Comparison of ENCODE assay signal across 19 cellular contexts in the genomic region with DNA sequence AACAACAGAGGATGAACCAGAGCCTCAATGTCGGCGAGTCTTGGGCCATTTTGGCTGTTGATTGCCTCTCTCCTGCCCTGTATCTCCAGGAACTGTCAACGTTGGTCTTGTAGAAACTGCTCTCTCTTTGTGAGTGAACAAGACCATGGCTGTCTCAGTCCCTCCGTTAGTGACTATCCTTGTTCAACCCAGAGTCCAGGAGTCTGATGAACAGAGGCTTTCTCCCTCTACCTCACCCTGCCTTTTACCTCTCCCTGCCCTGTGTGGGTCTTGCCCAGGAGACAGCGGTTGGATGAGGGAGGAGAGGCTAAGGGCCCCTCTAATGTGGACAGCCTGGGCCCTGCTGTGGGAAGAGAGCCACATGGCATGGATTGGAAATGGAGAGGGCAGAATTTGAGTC. TPM values are rescaled to one million over a fixed set of nuclear protein-coding genes. Genes with fewer than 3 reads are reported as not detected.
A peak's percentile ranks its signal among the peaks of the same experiment; 100 is the strongest.
DNase-seq lines count a peak whose midpoint lies in the region; ATAC-seq and TF ChIP-seq lines count a peak whose summit lies in the region.
"Had no signal": no experiment of that assay in that cellular context is flagged by ENCODE, and none has a peak within 500 bp of the region (broad histone marks: within the 10 kb centered on the region; RNA-seq: fewer than 3 reads in every experiment).

No MANE protein-coding gene starts in this region.

- H3K9me3 ChIP-seq in endodermal cell (ENCODE audit: control insufficient read depth, low read length) (no peaks in the 10 kb centered on the region), ovary (no peaks in the 10 kb centered on the region)

- H3K4me3 ChIP-seq in endodermal cell (ENCODE audit: low read length) (no peak overlapping the region), ovary (no peak overlapping the region)
- H3K4me3 ChIP-seq: smooth muscle cell had no signal

- no peak for DNase-seq in activated naive CD4-positive, alpha-beta T cell treated with Interleukin-2 at 50 U/mL for 16 hours
- DNase-seq in activated CD8-positive, alpha-beta T cell treated with anti-CD3 and anti-CD28 coated beads for 36 hours: no peak
- DNase-seq in endodermal cell: no peak
- DNase-seq in ovary: no peak
- no peak for DNase-seq in Ammon's horn (ENCODE audit: low spot score)
- no peak for DNase-seq in iPS-NIHi7 (ENCODE audit: extremely low spot score)
- DNase-seq in left lobe of liver (ENCODE audit: low spot score): no peak
- DNase-seq: Calu3; dermis blood vessel endothelial cell; foreskin melanocyte; kidney; NCI-H1694; NCI-H774; SIG-M5; stimulated activated CD8-positive, alpha-beta memory T cell treated with anti-CD3 and anti-CD28 coated beads, Interleukin-4, amount 100 ng/mL, for 48 hours had no signal

- TF ChIP-seq EP300 in ovary (IDR thresholded peaks at IDR 0.05): no peak

- H3K9ac ChIP-seq in endodermal cell (ENCODE audit: extremely low read depth, low read length, poor library complexity, severe bottlenecking): no peak overlapping the region

- TF ChIP-seq POLR2A in ovary (IDR thresholded peaks at IDR 0.05): no peak

- H3K27ac ChIP-seq in endodermal cell (ENCODE audit: low read depth, low read length) (no peak overlapping the region), ovary (no peak overlapping the region)

- peaks cover 40% of the 10 kb centered on the region for H3K36me3 ChIP-seq in endodermal cell (ENCODE audit: control insufficient read depth, insufficient read depth, low read length)
- no peaks in the 10 kb centered on the region for H3K36me3 ChIP-seq in ovary

- TF ChIP-seq CTCF in activated CD8-positive, alpha-beta T cell treated with anti-CD3 and anti-CD28 coated beads for 36 hours (IDR thresholded peaks at IDR 0.05): no peak
- TF ChIP-seq CTCF in endodermal cell (conservative IDR thresholded peaks at IDR 0.05): no peak
- no peak for TF ChIP-seq CTCF in ovary (IDR thresholded peaks at IDR 0.05)

- CTCF ChIA-PET in activated CD8-positive, alpha-beta T cell treated with anti-CD3 and anti-CD28 coated beads for 36 hours (lab: Charles Lee): interaction anchor here (3.2 to 3.8 kb wide), 2 partner anchors 11 to 13 kb away, joined by 19 to 20 read pairs; no protein-coding TSS in a partner anchor

- peaks cover 99% of the 10 kb centered on the region for H3K4me1 Mint-ChIP-seq in activated naive CD4-positive, alpha-beta T cell treated with anti-CD3 and anti-CD28 coated beads, Interleukin-2, amount 50 U/mL, for 24 hours
- peaks cover 98% of the 10 kb centered on the region for H3K4me1 Mint-ChIP-seq in activated CD8-positive, alpha-beta T cell treated with anti-CD3 and anti-CD28 coated beads for 36 hours (ENCODE audit: low read depth)
- H3K4me1 Mint-ChIP-seq in endodermal cell: peaks cover 46% of the 10 kb centered on the region

- peak overlapping the region; percentile 95 for H3K27ac Mint-ChIP-seq in activated naive CD4-positive, alpha-beta T cell treated with anti-CD3 and anti-CD28 coated beads, Interleukin-2, amount 50 U/mL, for 24 hours
- H3K27ac Mint-ChIP-seq in activated CD8-positive, alpha-beta T cell treated with anti-CD3 and anti-CD28 coated beads for 36 hours: peak overlapping the region; percentile 91
- H3K27ac Mint-ChIP-seq in endodermal cell: peak overlapping the region; percentile 74
- H3K27ac Mint-ChIP-seq: memory B cell had no signal

- H3K9me3 Mint-ChIP-seq in activated naive CD4-positive, alpha-beta T cell treated with anti-CD3 and anti-CD28 coated beads, Interleukin-2, amount 50 U/mL, for 24 hours: no peaks in the 10 kb centered on the region
- H3K9me3 Mint-ChIP-seq in activated CD8-positive, alpha-beta T cell treated with anti-CD3 and anti-CD28 coated beads for 36 hours: no peaks in the 10 kb centered on the region
- no peaks in the 10 kb centered on the region for H3K9me3 Mint-ChIP-seq in endodermal cell
- H3K9me3 Mint-ChIP-seq: IgD-negative memory B cell, memory B cell had no signal

- peak overlapping the region; percentile 47 for H3K4me3 Mint-ChIP-seq in activated naive CD4-positive, alpha-beta T cell treated with anti-CD3 and anti-CD28 coated beads, Interleukin-2, amount 50 U/mL, for 24 hours
- H3K4me3 Mint-ChIP-seq in activated CD8-positive, alpha-beta T cell treated with anti-CD3 and anti-CD28 coated beads for 36 hours: no peak overlapping the region
- H3K4me3 Mint-ChIP-seq in endodermal cell: no peak overlapping the region
- H3K4me3 Mint-ChIP-seq: IgD-negative memory B cell, memory B cell had no signal

- 96 to 100% methylated on average over 2 to 5 of the region's 5 CpGs for WGBS in endodermal cell (ENCODE audit: insufficient coverage in 1 of 2, insufficient read length in 1 of 2), 2 experiments
- WGBS in ovary, 3 donors: 92 to 97% (median 96%) methylated on average over 5 of the region's 5 CpGs

- intact Hi-C loops in activated CD8-positive, alpha-beta T cell treated with anti-CD3 and anti-CD28 coated beads for 36 hours (cut with micrococcal nuclease): no loop called here
- intact Hi-C loops in ovary (cut with DNase I): no loop called here

- POLR2A ChIA-PET in activated CD8-positive, alpha-beta T cell treated with anti-CD3 and anti-CD28 coated beads for 36 hours (lab: Charles Lee): interaction anchor here (1.1 kb wide), 1 partner anchor 16 kb away, joined by 6 read pairs; no protein-coding TSS in a partner anchor

- H3K27me3 Mint-ChIP-seq in activated naive CD4-positive, alpha-beta T cell treated with anti-CD3 and anti-CD28 coated beads, Interleukin-2, amount 50 U/mL, for 24 hours: no peaks in the 10 kb centered on the region
- no peaks in the 10 kb centered on the region for H3K27me3 Mint-ChIP-seq in activated CD8-positive, alpha-beta T cell treated with anti-CD3 and anti-CD28 coated beads for 36 hours
- no peaks in the 10 kb centered on the region for H3K27me3 Mint-ChIP-seq in endodermal cell (ENCODE audit: insufficient read depth)
- H3K27me3 Mint-ChIP-seq: IgD-negative memory B cell had no signal

- H3K36me3 Mint-ChIP-seq in activated naive CD4-positive, alpha-beta T cell treated with anti-CD3 and anti-CD28 coated beads, Interleukin-2, amount 50 U/mL, for 24 hours: peaks cover 3% of the 10 kb centered on the region
- peaks cover 6% of the 10 kb centered on the region for H3K36me3 Mint-ChIP-seq in activated CD8-positive, alpha-beta T cell treated with anti-CD3 and anti-CD28 coated beads for 36 hours (ENCODE audit: low read depth)
- H3K36me3 Mint-ChIP-seq in endodermal cell (ENCODE audit: low read depth): no peaks in the 10 kb centered on the region

- no peaks in the 10 kb centered on the region for H3K27me3 ChIP-seq in endodermal cell (ENCODE audit: control insufficient read depth, insufficient read depth, low read length, poor library complexity, severe bottlenecking)
- no peaks in the 10 kb centered on the region for H3K27me3 ChIP-seq in ovary

- no peak for ATAC-seq in activated CD8-positive, alpha-beta T cell treated with anti-CD3 and anti-CD28 coated beads for 36 hours
- ATAC-seq in left lobe of liver: no peak

- peaks cover 19% of the 10 kb centered on the region for H3K4me1 ChIP-seq in endodermal cell (ENCODE audit: control insufficient read depth, insufficient read depth, low read length)
- H3K4me1 ChIP-seq in ovary (ENCODE audit: insufficient read depth): peaks cover 11% of the 10 kb centered on the region

RNA-seq across cellular contexts. Expression of gene INPP4A, which starts 32.8 kb away (rescaled TPM):
- 10 to 100 TPM; 46.7 to 46.9 TPM for total RNA-seq in activated CD8-positive, alpha-beta T cell treated with anti-CD3 and anti-CD28 coated beads for 36 hours
- total RNA-seq in endodermal cell (10 to 100 TPM; 84.9 to 94.2 TPM), ovary (10 to 100 TPM; 13.1 to 25.8 (median 18.6) TPM), left lobe of liver (9.3 TPM)
- 31.9 TPM for polyA plus RNA-seq in endodermal cell (2013, experiment 1 of 2)
- polyA plus RNA-seq in endodermal cell (2013, experiment 2 of 2): 33.3 TPM
- polyA plus RNA-seq in ovary: 10 to 100 TPM in 1 of 2 donors, 1 to 10 TPM in 1; 7.5 to 12.8 TPM
